8 cellular contexts compared by ENCODE assay signal in the genomic region with DNA sequence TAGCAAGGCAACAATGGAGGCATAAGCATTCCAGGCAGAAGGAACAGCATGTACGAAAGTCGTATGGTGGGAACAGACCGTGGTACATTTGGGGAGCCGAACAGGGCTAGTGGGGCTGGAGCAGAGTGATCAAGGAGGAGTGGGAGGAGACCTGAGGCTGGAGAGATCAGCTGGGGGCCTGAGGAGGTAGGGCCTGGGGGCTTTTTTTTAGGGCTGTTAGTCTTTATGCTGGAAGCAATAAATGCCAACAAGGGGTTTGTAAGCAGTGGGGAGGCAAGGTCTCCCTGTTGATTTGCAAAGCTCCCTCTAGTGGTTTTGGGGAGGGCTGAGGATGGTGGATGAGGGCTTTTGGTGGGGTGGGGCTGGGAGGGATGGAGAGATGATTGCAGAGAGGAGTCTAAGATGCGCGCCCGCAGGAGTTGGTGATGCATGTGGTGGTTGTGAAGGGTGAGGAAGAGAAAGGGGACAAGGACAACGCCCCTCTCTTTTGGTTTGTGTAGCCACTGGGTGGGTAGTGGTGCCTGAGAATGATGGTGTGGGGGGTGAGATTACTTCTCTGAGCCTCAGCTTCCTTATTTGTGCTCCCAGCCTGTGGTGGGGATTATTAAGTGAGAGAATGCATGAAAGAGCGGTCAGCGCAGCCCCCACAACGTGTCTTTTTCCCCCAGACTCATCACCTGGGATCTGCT.
DNase-seq lines count a peak whose midpoint lies in the region; ATAC-seq and TF ChIP-seq lines count a peak whose summit lies in the region.

No MANE protein-coding gene starts in this region.

- peaks cover 62% of the 10 kb centered on the region for H3K4me1 Mint-ChIP-seq in activated CD4-positive, alpha-beta T cell treated with anti-CD3 and anti-CD28 coated beads, Interleukin-2, amount 10 ng/mL, durations not matched to agents 7 days and 5 days

- no peaks in the 10 kb centered on the region for H3K9me3 Mint-ChIP-seq in activated CD4-positive, alpha-beta T cell treated with anti-CD3 and anti-CD28 coated beads, Interleukin-2, amount 10 ng/mL, durations not matched to agents 7 days and 5 days

- POLR2A ChIA-PET in activated CD4-positive, alpha-beta T cell treated with anti-CD3 and anti-CD28 coated beads, Interleukin-2, amount 10 ng/mL, durations not matched to agents 7 days and 5 days (lab: Charles Lee), result interaction anchor here (1.2 to 1.4 kb wide), 2 partner anchors 88 to 90 kb away, joined by 3 to 4 read pairs; no protein-coding TSS in a partner anchor

- TF ChIP-seq CTCF in GM12865 (IDR thresholded peaks at IDR 0.05; ENCODE audit: insufficient read depth, low read depth, low read length, missing control alignments) (peak; percentile 54), LNCaP clone FGC (IDR thresholded peaks at IDR 0.05; ENCODE audit: control insufficient read depth, extremely low read depth, insufficient read depth) (peak; percentile 17; the same call in 1 of the 2 replicates)

- DNase-seq in GM12865 (ENCODE audit: low read depth) (peak; percentile 79), LNCaP clone FGC (ENCODE audit: low read depth) (no peak), glomerular visceral epithelial cell (ENCODE audit: extremely low spot score) (peak; percentile 13), KG1 (lab: John Stamatoyannopoulos, UW) (no peak)
- DNase-seq in activated CD4-positive, alpha-beta T cell treated with anti-CD3 and anti-CD28 coated beads, Interleukin-2, amount 10 ng/mL, durations not matched to agents 7 days and 5 days, result peak; percentile 48

- H3K27ac Mint-ChIP-seq in activated CD4-positive, alpha-beta T cell treated with anti-CD3 and anti-CD28 coated beads, Interleukin-2, amount 10 ng/mL, durations not matched to agents 7 days and 5 days, result peak overlapping the region; percentile 3

- H3K36me3 Mint-ChIP-seq in activated CD4-positive, alpha-beta T cell treated with anti-CD3 and anti-CD28 coated beads, Interleukin-2, amount 10 ng/mL, durations not matched to agents 7 days and 5 days (ENCODE audit: low read depth), result no peaks in the 10 kb centered on the region

- CTCF ChIA-PET in activated CD4-positive, alpha-beta T cell treated with anti-CD3 and anti-CD28 coated beads, Interleukin-2, amount 10 ng/mL, durations not matched to agents 7 days and 5 days (lab: Charles Lee), result interaction anchor here (1.0 to 3.5 kb wide), 8 partner anchors 11 to 240 kb away, joined by 3 to 15 read pairs (median 3); no protein-coding TSS in a partner anchor

- ATAC-seq in HG03196 (IDR thresholded peaks at IDR 0.05; ENCODE audit: unreplicated experiment), result no peak
- ATAC-seq in HG03565 (IDR thresholded peaks at IDR 0.05; ENCODE audit: unreplicated experiment), result no peak
- no peak for ATAC-seq in HG02981 (IDR thresholded peaks at IDR 0.05; ENCODE audit: unreplicated experiment)

- H3K27me3 Mint-ChIP-seq in activated CD4-positive, alpha-beta T cell treated with anti-CD3 and anti-CD28 coated beads, Interleukin-2, amount 10 ng/mL, durations not matched to agents 7 days and 5 days, result no peaks in the 10 kb centered on the region

- no peak overlapping the region for H3K4me3 Mint-ChIP-seq in activated CD4-positive, alpha-beta T cell treated with anti-CD3 and anti-CD28 coated beads, Interleukin-2, amount 10 ng/mL, durations not matched to agents 7 days and 5 days

- H3K4me3 ChIP-seq in GM12865 (ENCODE audit: low read depth, low read length) (no peak overlapping the region), LNCaP clone FGC (ENCODE audit: low read depth, low read length) (no peak overlapping the region)

Comparison
In these comparisons a context has a peak if more than half of its experiments do, and no peak if none do; other contexts are left out.
1. DNase-seq: peak in GM12865 (single experiment), activated CD4-positive, alpha-beta T cell treated with anti-CD3 and anti-CD28 coated beads, Interleukin-2, amount 10 ng/mL, durations not matched to agents 7 days and 5 days (single experiment) and glomerular visceral epithelial cell (single experiment); none in LNCaP clone FGC (single experiment) and KG1 (single experiment).